Comparison of ENCODE assay signal across 27 cellular contexts in the genomic region with DNA sequence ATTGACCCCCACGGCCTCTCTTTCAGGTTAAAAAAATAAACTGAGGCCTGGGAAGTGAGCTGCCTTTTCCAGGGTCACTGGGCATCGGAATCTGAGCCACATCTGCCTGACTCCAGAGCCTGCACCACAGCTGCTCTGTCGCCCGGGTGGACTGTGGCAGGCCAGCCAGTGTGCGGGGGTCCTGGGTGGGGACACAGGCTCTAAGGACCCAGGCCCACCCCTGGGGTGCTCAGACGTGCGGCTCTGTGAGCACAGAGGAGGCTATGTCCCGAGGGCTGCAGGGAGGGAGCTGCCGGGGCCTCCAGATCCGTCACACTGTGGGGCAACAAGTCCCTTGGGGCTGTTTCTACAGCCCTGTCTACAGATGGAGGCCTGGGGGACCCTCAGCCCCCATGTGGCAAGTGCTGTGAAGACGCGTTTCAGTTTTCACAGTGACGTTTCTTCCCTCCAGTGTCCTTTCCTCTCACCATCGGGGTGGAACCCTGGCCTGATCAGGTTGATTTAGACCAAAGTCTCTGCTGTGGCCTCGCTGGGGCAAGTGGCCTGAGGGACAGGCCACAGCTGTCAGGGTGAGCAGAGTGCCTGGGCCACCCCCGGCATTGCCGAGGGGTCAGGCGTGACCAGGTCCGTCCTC. TPM values are rescaled to one million over a fixed set of nuclear protein-coding genes. Genes with fewer than 3 reads are reported as not detected.
DNase-seq lines count a peak whose midpoint lies in the region; ATAC-seq and TF ChIP-seq lines count a peak whose summit lies in the region.
"Had no signal": no experiment of that assay in that cellular context is flagged by ENCODE, and none has a peak within 500 bp of the region (broad histone marks: within the 10 kb centered on the region; RNA-seq: fewer than 3 reads in every experiment).

No MANE protein-coding gene starts in this region.

- no peaks in the 10 kb centered on the region for H3K36me3 Mint-ChIP-seq in osteocyte (ENCODE audit: unreplicated experiment)
- H3K36me3 Mint-ChIP-seq: stimulated activated naive B cell treated with anti-CD40 and anti-IgM and Interleukin-4, amounts not matched to agents 10 μg/mL and 1 μg/mL and 100 μg/mL, for 72 hours had no signal

- H3K36me3 ChIP-seq in left ventricle myocardium inferior (no peaks in the 10 kb centered on the region), heart right ventricle (no peaks in the 10 kb centered on the region)
- H3K36me3 ChIP-seq: HAP-1, lower lobe of right lung had no signal

- H3K27me3 ChIP-seq in left ventricle myocardium inferior (ENCODE audit: low read depth) (peaks cover 24% of the 10 kb centered on the region), heart right ventricle (peaks cover 0 to 14% (median 0%) of the 10 kb centered on the region in 7 donors)

- ATAC-seq in heart right ventricle (no peak), GM19452 (IDR thresholded peaks at IDR 0.05; ENCODE audit: unreplicated experiment) (no peak)
- ATAC-seq: lower lobe of right lung; stimulated activated naive B cell treated with anti-CD40 and anti-IgM and Interleukin-4, amounts not matched to agents 10 μg/mL and 1 μg/mL and 100 μg/mL, for 72 hours had no signal

- H3K4me3 ChIP-seq in left ventricle myocardium inferior (no peak overlapping the region), heart right ventricle (no peak overlapping the region), foreskin fibroblast (ENCODE audit: low read depth in 1 of 2, low read length in 2 of 2) (no peak overlapping the region)
- H3K4me3 ChIP-seq: HAP-1, lower lobe of right lung, SK-N-MC had no signal

- TF ChIP-seq CTCF in left ventricle myocardium inferior (IDR thresholded peaks at IDR 0.05; ENCODE audit: borderline replicate concordance) (no peak), heart right ventricle (IDR thresholded peaks at IDR 0.05) (no peak), osteocyte (IDR thresholded peaks at IDR 0.05) (no peak), foreskin fibroblast (IDR thresholded peaks at IDR 0.05; ENCODE audit: low read depth, low read length) (no peak)

- H3K9me3 ChIP-seq in left ventricle myocardium inferior (replicated peaks): no peaks in the 10 kb centered on the region
- no peaks in the 10 kb centered on the region for H3K9me3 ChIP-seq in heart right ventricle
- H3K9me3 ChIP-seq: HAP-1, lower lobe of right lung had no signal

- intact Hi-C loops in left ventricle myocardium inferior (cut with micrococcal nuclease): no loop called here
- intact Hi-C loops in heart right ventricle (cut with DNase I): no loop called here

- no peak overlapping the region for H3K27ac Mint-ChIP-seq in osteocyte (ENCODE audit: unreplicated experiment)
- H3K27ac Mint-ChIP-seq: immature natural killer cell; stimulated activated naive B cell treated with anti-CD40 and anti-IgM and Interleukin-4, amounts not matched to agents 10 μg/mL and 1 μg/mL and 100 μg/mL, for 72 hours; T-helper 1 cell treated with Interleukin-12 subunit alpha and Interleukin-12 subunit beta and Interleukin-4 antibody, amounts not matched to agents 30 μg/mL and 1 μg/mL, for 36 hours had no signal

- peak; percentile 6 for DNase-seq in left ventricle myocardium inferior
- DNase-seq in heart right ventricle: no peak
- peak; percentile 37 for DNase-seq in islet precursor cell
- DNase-seq in osteocyte (ENCODE audit: extremely low spot score, unreplicated experiment): peak; percentile 78
- DNase-seq in HEK293T (ENCODE audit: extremely low spot score): no peak
- DNase-seq in HUDEP-2 (lab: John Stamatoyannopoulos, UW; ENCODE audit: unreplicated experiment in 76 of 76): no peak
- DNase-seq in foreskin fibroblast: no peak
- DNase-seq: activated CD4-positive, alpha-beta T cell treated with anti-CD3 and anti-CD28 coated beads for 1 hour; effector memory CD4-positive, alpha-beta T cell; foreskin melanocyte; immature natural killer cell; lower lobe of right lung; NCI-H1105; NCI-H2029; NCI-H345; NCI-H748 treated with DMSO at 0.1 percent for 48 hours; stimulated activated CD4-positive, alpha-beta T cell treated with anti-CD3 and anti-CD28 coated beads, Interleukin-4, amount 100 ng/mL, for 24 hours; stimulated activated naive B cell treated with anti-CD40 and anti-IgM and Interleukin-4, amounts not matched to agents 10 μg/mL and 1 μg/mL and 100 μg/mL, for 72 hours had no signal

- CTCF ChIA-PET in HEK293T (lab: Yijun Ruan, JAX): no interaction called here

- WGBS in heart right ventricle, 2 donors: 80 to 83% methylated on average over 19 of the region's 19 CpGs

- no peak overlapping the region for H3K27ac ChIP-seq in left ventricle myocardium inferior (replicated peaks)
- no peak overlapping the region for H3K27ac ChIP-seq in heart right ventricle
- H3K27ac ChIP-seq: lower lobe of right lung, RWPE1, SK-N-MC had no signal

- H3K4me3 Mint-ChIP-seq in osteocyte (ENCODE audit: unreplicated experiment): no peak overlapping the region
- H3K4me3 Mint-ChIP-seq: immature natural killer cell; stimulated activated naive B cell treated with anti-CD40 and anti-IgM and Interleukin-4, amounts not matched to agents 10 μg/mL and 1 μg/mL and 100 μg/mL, for 72 hours; T-helper 1 cell treated with Interleukin-12 subunit alpha and Interleukin-12 subunit beta and Interleukin-4 antibody, amounts not matched to agents 30 μg/mL and 1 μg/mL, for 36 hours had no signal

- H3K9me3 Mint-ChIP-seq in osteocyte (ENCODE audit: unreplicated experiment): peaks cover 7% of the 10 kb centered on the region
- H3K9me3 Mint-ChIP-seq: immature natural killer cell; T-helper 1 cell treated with Interleukin-12 subunit alpha and Interleukin-12 subunit beta and Interleukin-4 antibody, amounts not matched to agents 30 μg/mL and 1 μg/mL, for 36 hours had no signal

- POLR2A ChIA-PET in HEK293T (lab: Yijun Ruan, JAX): no interaction called here

- H3K27me3 Mint-ChIP-seq in osteocyte (ENCODE audit: unreplicated experiment): no peaks in the 10 kb centered on the region

- no peaks in the 10 kb centered on the region for H3K4me1 Mint-ChIP-seq in osteocyte (ENCODE audit: unreplicated experiment)
- H3K4me1 Mint-ChIP-seq: immature natural killer cell; stimulated activated naive B cell treated with anti-CD40 and anti-IgM and Interleukin-4, amounts not matched to agents 10 μg/mL and 1 μg/mL and 100 μg/mL, for 72 hours had no signal

- peaks cover 9% of the 10 kb centered on the region for H3K4me1 ChIP-seq in left ventricle myocardium inferior
- peaks cover 0 to 3% (median 0%) of the 10 kb centered on the region in 9 donors for H3K4me1 ChIP-seq in heart right ventricle
- H3K4me1 ChIP-seq: HAP-1, lower lobe of right lung had no signal

TF ChIP-seq in HEK293T, 16 proteins besides CTCF, POLR2A, EP300 and RAD21:
- TF ChIP-seq CTBP1 (IDR thresholded peaks at IDR 0.05; ENCODE audit: borderline replicate concordance): no peak
- TF ChIP-seq FOXA1 (IDR thresholded peaks at IDR 0.05): no peak
- TF ChIP-seq FOXM1 (IDR thresholded peaks at IDR 0.05; ENCODE audit: borderline replicate concordance): no peak
- no peak for TF ChIP-seq ELF4 (IDR thresholded peaks at IDR 0.05)
- no peak for TF ChIP-seq SP1 (IDR thresholded peaks at IDR 0.05)
- no peak for TF ChIP-seq NFRKB (IDR thresholded peaks at IDR 0.05)
- no peak for TF ChIP-seq L3MBTL2 (conservative IDR thresholded peaks at IDR 0.05)
- no peak for TF ChIP-seq BHLHE40 (IDR thresholded peaks at IDR 0.05; ENCODE audit: borderline replicate concordance)
- TF ChIP-seq FOXK2 (IDR thresholded peaks at IDR 0.05): no peak
- no peak for TF ChIP-seq SUZ12 (IDR thresholded peaks at IDR 0.05)
- TF ChIP-seq LEF1 (IDR thresholded peaks at IDR 0.05; ENCODE audit: borderline replicate concordance): no peak
- TF ChIP-seq HDGF (IDR thresholded peaks at IDR 0.05; ENCODE audit: borderline replicate concordance): no peak
- TF ChIP-seq ARNT (IDR thresholded peaks at IDR 0.05): no peak
- no peak for TF ChIP-seq PKNOX1 (IDR thresholded peaks at IDR 0.05)
- no peak for TF ChIP-seq ZNF384 (IDR thresholded peaks at IDR 0.05)
- no peak for TF ChIP-seq TARDBP (IDR thresholded peaks at IDR 0.05)

RNA-seq across cellular contexts. Expression of gene ACTRT2, which starts 39.2 kb away (rescaled TPM):
- total RNA-seq in left ventricle myocardium inferior: not detected
- total RNA-seq in heart right ventricle: not detected
- not detected for polyA plus RNA-seq in heart right ventricle
- total RNA-seq in osteocyte: not detected in 2 replicates
- total RNA-seq: cerebellum, lower lobe of right lung, M059J had no signal
- polyA plus RNA-seq: esophagus, immature natural killer cell, thymus had no signal

Comparison
In these comparisons a context has a peak if more than half of its experiments do, and no peak if none do; other contexts are left out.
1. DNase-seq: peak in left ventricle myocardium inferior (single experiment), islet precursor cell (single experiment) and osteocyte (single experiment); none in heart right ventricle (0 of 2), HEK293T (single experiment), HUDEP-2 (0 of 76) and foreskin fibroblast (0 of 2).